8 cellular contexts compared by ENCODE assay signal in the genomic region with DNA sequence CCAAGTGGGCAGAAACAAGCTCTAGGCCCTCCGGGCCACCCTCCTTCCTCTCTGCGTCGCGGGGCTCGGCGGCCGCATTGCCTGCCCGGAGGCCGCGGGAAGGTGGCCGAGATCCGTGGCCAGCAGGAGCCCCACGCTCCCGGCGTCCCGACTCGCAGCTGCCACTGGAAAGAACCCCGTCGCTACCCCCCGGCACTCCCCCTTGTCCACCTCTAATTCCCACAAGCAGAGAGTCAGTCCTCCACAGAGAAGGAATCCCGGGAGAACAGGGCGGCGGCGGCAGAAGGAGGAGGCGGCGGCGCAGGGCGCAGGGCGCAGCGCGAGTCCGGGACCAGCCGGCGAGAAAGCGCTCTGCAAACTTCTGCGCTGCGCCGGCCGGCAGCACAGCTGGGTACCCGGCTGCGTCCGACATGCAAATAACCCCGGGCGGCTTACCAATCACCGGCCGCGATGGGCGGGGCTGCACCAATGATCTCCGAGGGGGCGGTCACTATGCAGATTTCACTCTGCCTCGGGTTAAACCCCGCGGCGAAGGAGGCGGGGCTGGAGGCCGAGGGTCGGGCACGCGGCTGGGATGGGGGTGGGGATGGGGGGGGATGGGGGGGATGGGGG.
DNase-seq lines count a peak whose midpoint lies in the region; ATAC-seq and TF ChIP-seq lines count a peak whose summit lies in the region.

A gene (minus strand): TSS at position 365 of the 612 bp plus-strand sequence.

- H3K9me3 ChIP-seq in OCI-LY3 (ENCODE audit: insufficient read depth, low read length) (no peaks in the 10 kb centered on the region), muscle layer of colon (ENCODE audit: low read length) (no peaks in the 10 kb centered on the region)

- H3K27ac ChIP-seq in OCI-LY3 (ENCODE audit: low read length) (peak within 1 kb of the TSS; percentile 68), muscle layer of colon (ENCODE audit: low read depth, low read length) (peak within 1 kb of the TSS; percentile 90)

- H3K36me3 ChIP-seq in OCI-LY3 (replicated peaks; ENCODE audit: low read depth, low read length): no peaks in the 10 kb centered on the region
- H3K36me3 ChIP-seq in muscle layer of colon (ENCODE audit: insufficient read depth, low read length): no peaks in the 10 kb centered on the region

- ATAC-seq in GM21529 (IDR thresholded peaks at IDR 0.05; ENCODE audit: unreplicated experiment): peak; percentile 86

- H2AFZ ChIP-seq in OCI-LY3 (ENCODE audit: low read depth, low read length): peak within 1 kb of the TSS; percentile 66

- peak within 1 kb of the TSS; percentile 76 for H3K9ac ChIP-seq in OCI-LY3 (ENCODE audit: low read length)
- H3K9ac ChIP-seq in muscle layer of colon (ENCODE audit: low read length): peak within 1 kb of the TSS; percentile 39

- TF ChIP-seq CTCF in OCI-LY3 (IDR thresholded peaks at IDR 0.05; ENCODE audit: low read depth, low read length): no peak

- H3K27me3 ChIP-seq in OCI-LY3 (ENCODE audit: low read depth, low read length) (peaks cover 19% of the 10 kb centered on the region), muscle layer of colon (ENCODE audit: control insufficient read depth in 1 of 2, insufficient read depth in 2 of 2, low read length in 2 of 2) (peaks cover 0 to 8% of the 10 kb centered on the region in 2 donors)

- peaks cover 47% of the 10 kb centered on the region for H3K79me2 ChIP-seq in OCI-LY3 (ENCODE audit: low read length)

- DNase-seq in DMS153 (lab: John Stamatoyannopoulos, UW) (peak; percentile 95), HuH-7.5 (ENCODE audit: low spot score) (peak; percentile 85), activated T-cell treated with anti-CD3 and anti-CD28 coated beads for 24 hours (ENCODE audit: low read depth) (peak; percentile 95), erythroblast (lab: John Stamatoyannopoulos, UW) (peak; percentile 94 to 95)
- DNase-seq in stimulated activated CD8-positive, alpha-beta memory T cell treated with anti-CD3 and anti-CD28 coated beads, Interleukin-7, amount 100 ng/mL, for 1 hour (ENCODE audit: low read depth in 2 of 2): peak; percentile 90 to 93

- H4K20me1 ChIP-seq in OCI-LY3 (ENCODE audit: insufficient read depth, low read length): peaks cover 31% of the 10 kb centered on the region

- H3K4me3 ChIP-seq in OCI-LY3 (ENCODE audit: low read length) (peak within 1 kb of the TSS; percentile 82), muscle layer of colon (ENCODE audit: low read depth in 1 of 2, low read length in 2 of 2) (peak within 1 kb of the TSS; percentile 33 to 71)

- H3K4me2 ChIP-seq in OCI-LY3 (ENCODE audit: low read length): peak within 1 kb of the TSS; percentile 86

- peaks cover 37% of the 10 kb centered on the region for H3K4me1 ChIP-seq in OCI-LY3 (ENCODE audit: low read length)
- peaks cover 18% of the 10 kb centered on the region for H3K4me1 ChIP-seq in muscle layer of colon (ENCODE audit: insufficient read depth, low read length)

- peak; percentile 52 for TF ChIP-seq POLR2A in erythroblast (IDR thresholded peaks at IDR 0.05; ENCODE audit: low read length)

Comparison
In these comparisons a context has a peak if more than half of its experiments do, and no peak if none do; other contexts are left out.
1. Peak in every context shown above with its lines: DNase-seq, ATAC-seq, H3K4me3 ChIP-seq and H3K27ac ChIP-seq.